9 cellular contexts compared by ENCODE assay signal in the genomic region with DNA sequence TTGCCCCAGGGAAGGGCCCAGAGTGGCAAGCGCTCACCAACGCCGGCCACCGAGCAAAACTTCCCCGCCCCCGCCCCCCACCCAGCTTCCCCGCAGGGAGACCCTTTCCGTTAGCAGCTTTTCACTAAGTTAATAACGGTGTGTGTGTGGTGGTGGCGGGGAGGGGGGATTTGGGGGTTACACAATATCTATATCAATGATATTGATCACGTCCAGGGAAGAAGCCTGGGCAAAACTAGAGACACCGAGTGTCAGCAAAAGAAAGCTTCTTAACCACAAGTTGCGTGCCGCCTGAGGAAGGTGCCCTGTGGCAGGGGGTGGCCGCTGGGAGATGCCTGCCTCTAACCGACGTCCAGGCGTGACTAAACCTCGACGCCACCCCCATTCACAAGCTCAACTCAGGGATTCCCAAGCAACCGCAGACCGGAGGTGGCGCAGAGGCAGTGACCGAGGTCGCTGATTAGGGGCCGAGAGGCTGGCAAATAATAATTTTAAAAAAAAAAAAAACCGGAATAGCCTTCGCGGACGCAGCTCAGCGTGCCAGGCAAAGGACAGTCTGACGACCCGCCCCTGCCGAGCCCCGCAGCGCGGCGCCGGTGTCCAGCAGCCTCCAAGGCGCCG.
A peak's percentile ranks its signal among the peaks of the same experiment; 100 is the strongest.
DNase-seq lines count a peak whose midpoint lies in the region; ATAC-seq, FAIRE-seq and TF ChIP-seq lines count a peak whose summit lies in the region.
"Had no signal": no experiment of that assay in that cellular context is flagged by ENCODE, and none has a peak within 500 bp of the region (broad histone marks: within the 10 kb centered on the region; RNA-seq: fewer than 3 reads in every experiment).

No MANE protein-coding gene starts in this region.

- DNase-seq in NCI-H82 (lab: John Stamatoyannopoulos, UW) (peak; percentile 67), NCI-H82 treated with DMSO at 0.1 percent for 48 hours (lab: John Stamatoyannopoulos, UW; ENCODE audit: unreplicated experiment) (no peak), keratinocyte (ENCODE audit: low read depth, low spot score) (no peak), upper lobe of right lung (no peak), activated gamma-delta T cell treated with Interleukin-2 at 50 U/mL for 16 hours (no peak)
- no peak for DNase-seq in activated CD8-positive, alpha-beta T cell treated with anti-CD3 and anti-CD28 coated beads, Interleukin-2, amount 10 ng/mL, durations not matched to agents 7 days and 5 days
- DNase-seq: DND-41 had no signal

- H3K79me2 ChIP-seq in KMS-11 (ENCODE audit: insufficient read depth, low read depth) (peaks cover 10% of the 10 kb centered on the region; the same call in 1 of the 2 replicates), keratinocyte (ENCODE audit: control insufficient read depth, insufficient read depth, low read length) (no peaks in the 10 kb centered on the region)

- ATAC-seq in GM21786 (IDR thresholded peaks at IDR 0.05; ENCODE audit: unreplicated experiment) (peak; percentile 30), upper lobe of right lung (no peak)
- peak; percentile 35 for ATAC-seq in activated CD8-positive, alpha-beta T cell treated with anti-CD3 and anti-CD28 coated beads, Interleukin-2, amount 10 ng/mL, durations not matched to agents 7 days and 5 days

- H3K4me1 ChIP-seq in KMS-11 (ENCODE audit: low read depth, poor library complexity, severe bottlenecking) (peaks cover 44% of the 10 kb centered on the region), keratinocyte (ENCODE audit: control insufficient read depth, extremely low read depth, insufficient read depth, low read length) (no peaks in the 10 kb centered on the region), upper lobe of right lung (peaks cover 8% of the 10 kb centered on the region)

- H3K36me3 Mint-ChIP-seq in activated CD8-positive, alpha-beta T cell treated with anti-CD3 and anti-CD28 coated beads, Interleukin-2, amount 10 ng/mL, durations not matched to agents 7 days and 5 days (ENCODE audit: low read depth), result peaks cover 3% of the 10 kb centered on the region

- H3K27ac Mint-ChIP-seq in activated CD8-positive, alpha-beta T cell treated with anti-CD3 and anti-CD28 coated beads, Interleukin-2, amount 10 ng/mL, durations not matched to agents 7 days and 5 days, result no peak overlapping the region

- peak overlapping the region; percentile 70 for H3K4me3 Mint-ChIP-seq in activated CD8-positive, alpha-beta T cell treated with anti-CD3 and anti-CD28 coated beads, Interleukin-2, amount 10 ng/mL, durations not matched to agents 7 days and 5 days

- H3K9ac ChIP-seq in KMS-11 (peak overlapping the region; percentile 70; the same call in 1 of the 2 replicates), keratinocyte (ENCODE audit: control insufficient read depth, extremely low read depth, insufficient read depth, low read length) (no peak overlapping the region)

- CTCF ChIA-PET in activated CD8-positive, alpha-beta T cell treated with anti-CD3 and anti-CD28 coated beads, Interleukin-2, amount 10 ng/mL, durations not matched to agents 7 days and 5 days (lab: Charles Lee), result interaction anchor here (1.0 to 4.3 kb wide), 9 partner anchors 9 to 879 kb away, joined by 3 to 27 read pairs (median 4); no protein-coding TSS in a partner anchor

- H3K9me1 ChIP-seq in keratinocyte (ENCODE audit: control insufficient read depth, extremely low read depth, insufficient read depth, low read length), result no peaks in the 10 kb centered on the region

- H3K27me3 ChIP-seq in KMS-11 (ENCODE audit: insufficient read depth, low read depth) (no peaks in the 10 kb centered on the region), keratinocyte (ENCODE audit: control insufficient read depth, extremely low read depth, insufficient read depth, low read length) (peaks cover 48% of the 10 kb centered on the region), upper lobe of right lung (peaks cover 96% of the 10 kb centered on the region)

- intact Hi-C loops in upper lobe of right lung (cut with DNase I), result no loop called here

- peaks cover 57% of the 10 kb centered on the region for H3K27me3 Mint-ChIP-seq in activated CD8-positive, alpha-beta T cell treated with anti-CD3 and anti-CD28 coated beads, Interleukin-2, amount 10 ng/mL, durations not matched to agents 7 days and 5 days (ENCODE audit: low read depth)

- no peak for TF ChIP-seq CTCF in KMS-11 (conservative IDR thresholded peaks at IDR 0.05; ENCODE audit: low read depth, low read length)
- TF ChIP-seq CTCF in keratinocyte (optimal IDR thresholded peaks at IDR 0.05 in 1 of 3, IDR thresholded peaks at IDR 0.05 in 1 of 3, conservative IDR thresholded peaks at IDR 0.05 in 1 of 3; ENCODE audit: extremely low read depth in 1 of 3, insufficient read depth in 2 of 3, low read length in 3 of 3), result no peak
- TF ChIP-seq CTCF in upper lobe of right lung (IDR thresholded peaks at IDR 0.05), result no peak

- peaks cover 17% of the 10 kb centered on the region for H3K4me1 Mint-ChIP-seq in activated CD8-positive, alpha-beta T cell treated with anti-CD3 and anti-CD28 coated beads, Interleukin-2, amount 10 ng/mL, durations not matched to agents 7 days and 5 days (ENCODE audit: low read depth)

- H3K9me3 Mint-ChIP-seq in activated CD8-positive, alpha-beta T cell treated with anti-CD3 and anti-CD28 coated beads, Interleukin-2, amount 10 ng/mL, durations not matched to agents 7 days and 5 days (ENCODE audit: insufficient read depth), result peaks cover 4% of the 10 kb centered on the region

- dilution Hi-C loops in keratinocyte (cut with MboI; ENCODE audit: extremely low pct_ligation_motif_present, low sequenced_read_pairs), result no loop called here

- H3K4me2 ChIP-seq in KMS-11 (peak overlapping the region; percentile 87), keratinocyte (ENCODE audit: control insufficient read depth, extremely low read depth, insufficient read depth, low read depth, low read length) (peak overlapping the region; percentile 22)

- POLR2A ChIA-PET in activated CD8-positive, alpha-beta T cell treated with anti-CD3 and anti-CD28 coated beads, Interleukin-2, amount 10 ng/mL, durations not matched to agents 7 days and 5 days (lab: Charles Lee), result no interaction called here

- H2AFZ ChIP-seq in KMS-11 (ENCODE audit: low read depth), result peak overlapping the region; percentile 61
- no peak overlapping the region for H2AFZ ChIP-seq in keratinocyte (ENCODE audit: control insufficient read depth, low read length)

- FAIRE-seq in keratinocyte (lab: Jason Lieb, UNC), result no peak

- H3K4me3 ChIP-seq in KMS-11 (IDR thresholded peaks at IDR 0.05; ENCODE audit: insufficient read depth, low read depth, low read length), result no peak overlapping the region
- H3K4me3 ChIP-seq in keratinocyte (ENCODE audit: control insufficient read depth in 2 of 3, extremely low read depth in 1 of 3, insufficient read depth in 2 of 3, low read depth in 1 of 3, low read length in 3 of 3), result peak overlapping the region in 1 of 3 experiments; percentile 34
- peak overlapping the region; percentile 31 for H3K4me3 ChIP-seq in upper lobe of right lung

- H3K27ac ChIP-seq in KMS-11, result peak overlapping the region; percentile 80
- no peak overlapping the region for H3K27ac ChIP-seq in keratinocyte (ENCODE audit: control insufficient read depth, insufficient read depth, low read length)
- no peak overlapping the region for H3K27ac ChIP-seq in upper lobe of right lung

- H4K20me1 ChIP-seq in KMS-11 (ENCODE audit: insufficient read depth) (no peaks in the 10 kb centered on the region), keratinocyte (ENCODE audit: control insufficient read depth, extremely low read depth, insufficient read depth, low read length) (no peaks in the 10 kb centered on the region)

- H3K9me3 ChIP-seq in keratinocyte (ENCODE audit: control insufficient read depth, low read depth, low read length) (no peaks in the 10 kb centered on the region), upper lobe of right lung (no peaks in the 10 kb centered on the region)

- no peaks in the 10 kb centered on the region for H3K36me3 ChIP-seq in KMS-11 (ENCODE audit: insufficient read depth)
- H3K36me3 ChIP-seq in keratinocyte (ENCODE audit: control insufficient read depth in 2 of 2, extremely low read depth in 1 of 2, insufficient read depth in 2 of 2, low read length in 2 of 2), result no peaks in the 10 kb centered on the region
- no peaks in the 10 kb centered on the region for H3K36me3 ChIP-seq in upper lobe of right lung
